Comparison of ENCODE assay signal across 14 cellular contexts in genomic region chr22:27299181-27300085, GRCh38.
A peak's percentile ranks its signal among the peaks of the same experiment; 100 is the strongest.
DNase-seq lines count a peak whose midpoint lies in the region; ATAC-seq, FAIRE-seq and TF ChIP-seq lines count a peak whose summit lies in the region.
"Had no signal": no experiment of that assay in that cellular context is flagged by ENCODE, and none has a peak within 500 bp of the region (broad histone marks: within the 10 kb centered on the region; RNA-seq: fewer than 3 reads in every experiment).

No MANE protein-coding gene starts in this region.

- in situ Hi-C loops in brain microvascular endothelial cell (cut with HindIII; ENCODE audit: low pct_ligation_motif_present, low sequenced_read_pairs): no loop called here

- no peaks in the 10 kb centered on the region for H3K36me3 Mint-ChIP-seq in activated CD4-positive, alpha-beta memory T cell treated with anti-CD3 and anti-CD28 coated beads, Interleukin-2, amount 10 ng/mL, durations not matched to agents 7 days and 5 days (ENCODE audit: low read depth)
- H3K36me3 Mint-ChIP-seq: CD14-positive monocyte had no signal

- peaks cover 7% of the 10 kb centered on the region for H3K27me3 Mint-ChIP-seq in activated CD4-positive, alpha-beta memory T cell treated with anti-CD3 and anti-CD28 coated beads, Interleukin-2, amount 10 ng/mL, durations not matched to agents 7 days and 5 days

- H3K9me3 ChIP-seq in right atrium auricular region: no peaks in the 10 kb centered on the region
- H3K9me3 ChIP-seq: neutrophil, thoracic aorta had no signal

- FAIRE-seq in urothelium cell line (lab: Jason Lieb, UNC): peak; percentile 90

- peak overlapping the region in 1 of 2 donors; percentile 11 for H3K27ac ChIP-seq in right atrium auricular region
- no peak overlapping the region for H3K27ac ChIP-seq in brain microvascular endothelial cell
- H3K27ac ChIP-seq: neutrophil, thoracic aorta had no signal

- H3K9me3 Mint-ChIP-seq in activated CD4-positive, alpha-beta memory T cell treated with anti-CD3 and anti-CD28 coated beads, Interleukin-2, amount 10 ng/mL, durations not matched to agents 7 days and 5 days: no peaks in the 10 kb centered on the region

- no peak for TF ChIP-seq CTCF in right atrium auricular region (IDR thresholded peaks at IDR 0.05)
- no peak for TF ChIP-seq CTCF in brain microvascular endothelial cell (IDR thresholded peaks at IDR 0.05; ENCODE audit: low read depth, low read length, missing control alignments)

- intact Hi-C loops in Right ventricle myocardium inferior (cut with DNase I): no loop called here

- CTCF ChIA-PET in activated CD4-positive, alpha-beta memory T cell treated with anti-CD3 and anti-CD28 coated beads, Interleukin-2, amount 10 ng/mL, durations not matched to agents 7 days and 5 days (lab: Charles Lee): no interaction called here

- no peaks in the 10 kb centered on the region for H3K36me3 ChIP-seq in right atrium auricular region
- no peaks in the 10 kb centered on the region for H3K36me3 ChIP-seq in brain microvascular endothelial cell (replicated peaks)
- H3K36me3 ChIP-seq: neutrophil, thoracic aorta had no signal

- H3K4me1 Mint-ChIP-seq in activated CD4-positive, alpha-beta memory T cell treated with anti-CD3 and anti-CD28 coated beads, Interleukin-2, amount 10 ng/mL, durations not matched to agents 7 days and 5 days: no peaks in the 10 kb centered on the region
- H3K4me1 Mint-ChIP-seq: CD14-positive monocyte had no signal

- H3K4me3 ChIP-seq in right atrium auricular region (peak overlapping the region in 1 of 2 donors; percentile 28), brain microvascular endothelial cell (ENCODE audit: low read depth, low read length) (peak overlapping the region; percentile 27)
- H3K4me3 ChIP-seq: thoracic aorta had no signal

- peak; percentile 42 for ATAC-seq in Right ventricle myocardium inferior
- no peak for ATAC-seq in HG02571 (IDR thresholded peaks at IDR 0.05; ENCODE audit: unreplicated experiment)

- DNase-seq in Right ventricle myocardium inferior (ENCODE audit: missing footprints): no peak
- no peak for DNase-seq in right atrium auricular region (ENCODE audit: low spot score)
- DNase-seq in brain microvascular endothelial cell: peak; percentile 20
- peak; percentile 21 for DNase-seq in iris pigment epithelial cell (ENCODE audit: low read depth)
- no peak for DNase-seq in urothelium cell line (ENCODE audit: low spot score)
- DNase-seq in activated CD4-positive, alpha-beta memory T cell treated with anti-CD3 and anti-CD28 coated beads, Interleukin-2, amount 10 ng/mL, durations not matched to agents 7 days and 5 days: no peak
- DNase-seq in NCI-H69 (lab: John Stamatoyannopoulos, UW): no peak
- DNase-seq: activated CD4-positive, CD25-positive, alpha-beta regulatory T cell treated with anti-CD3 and anti-CD28 coated beads, Interleukin-2, amount 50 U/mL, for 72 hours; activated naive CD4-positive, alpha-beta T cell; NCI-H2081 had no signal

- H3K27ac Mint-ChIP-seq in activated CD4-positive, alpha-beta memory T cell treated with anti-CD3 and anti-CD28 coated beads, Interleukin-2, amount 10 ng/mL, durations not matched to agents 7 days and 5 days: no peak overlapping the region
- H3K27ac Mint-ChIP-seq: CD14-positive monocyte had no signal

- POLR2A ChIA-PET in activated CD4-positive, alpha-beta memory T cell treated with anti-CD3 and anti-CD28 coated beads, Interleukin-2, amount 10 ng/mL, durations not matched to agents 7 days and 5 days (lab: Charles Lee): no interaction called here

- H3K4me3 Mint-ChIP-seq in activated CD4-positive, alpha-beta memory T cell treated with anti-CD3 and anti-CD28 coated beads, Interleukin-2, amount 10 ng/mL, durations not matched to agents 7 days and 5 days: no peak overlapping the region

- H3K4me1 ChIP-seq in right atrium auricular region: peaks cover 0 to 5% of the 10 kb centered on the region in 2 donors

- no peaks in the 10 kb centered on the region for H3K27me3 ChIP-seq in right atrium auricular region
- H3K27me3 ChIP-seq in brain microvascular endothelial cell (replicated peaks): no peaks in the 10 kb centered on the region

Comparison
In these comparisons a context has a peak if more than half of its experiments do, and no peak if none do; other contexts are left out.
1. DNase-seq: peak in brain microvascular endothelial cell (single experiment) and iris pigment epithelial cell (single experiment); none in Right ventricle myocardium inferior (single experiment), right atrium auricular region (single experiment), urothelium cell line (single experiment), activated CD4-positive, alpha-beta memory T cell treated with anti-CD3 and anti-CD28 coated beads, Interleukin-2, amount 10 ng/mL, durations not matched to agents 7 days and 5 days (single experiment) and NCI-H69 (single experiment).